8 cellular contexts compared by ENCODE assay signal in the genomic region with DNA sequence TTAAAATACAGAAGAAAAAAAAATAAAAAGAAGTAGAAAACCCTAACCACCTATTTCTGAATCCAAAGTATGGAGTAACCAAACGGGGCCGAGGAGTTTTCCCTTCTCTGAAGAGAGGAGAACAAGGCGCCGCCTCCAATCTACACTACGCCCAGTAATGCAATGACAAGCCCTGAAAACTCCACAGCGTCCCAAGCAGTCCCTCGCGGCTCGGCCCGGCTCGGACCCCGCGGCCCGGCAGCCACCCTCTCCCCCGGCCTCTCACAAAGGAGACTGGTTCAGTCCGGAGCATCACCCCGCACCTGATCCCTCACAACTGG. TPM values are rescaled to one million over a fixed set of nuclear protein-coding genes. Genes with fewer than 3 reads are reported as not detected.
DNase-seq lines count a peak whose midpoint lies in the region; ATAC-seq and TF ChIP-seq lines count a peak whose summit lies in the region.

No MANE protein-coding gene starts in this region.

- H3K9me3 ChIP-seq in right atrium auricular region, result no peaks in the 10 kb centered on the region

- H3K27me3 ChIP-seq in right atrium auricular region, result no peaks in the 10 kb centered on the region

- ATAC-seq in GM18868 (IDR thresholded peaks at IDR 0.05; ENCODE audit: unreplicated experiment), result peak; percentile 18
- ATAC-seq in HG02884 (IDR thresholded peaks at IDR 0.05; ENCODE audit: unreplicated experiment), result peak; percentile 8
- peak; percentile 34 for ATAC-seq in activated CD8-positive, alpha-beta T cell treated with anti-CD3 and anti-CD28 coated beads, Interleukin-2, amount 10 ng/mL, durations not matched to agents 7 days and 5 days

- H3K27ac Mint-ChIP-seq in activated CD8-positive, alpha-beta T cell treated with anti-CD3 and anti-CD28 coated beads, Interleukin-2, amount 10 ng/mL, durations not matched to agents 7 days and 5 days, result peak overlapping the region; percentile 98

- H3K36me3 Mint-ChIP-seq in activated CD8-positive, alpha-beta T cell treated with anti-CD3 and anti-CD28 coated beads, Interleukin-2, amount 10 ng/mL, durations not matched to agents 7 days and 5 days (ENCODE audit: low read depth), result peaks cover 40% of the 10 kb centered on the region

- no peaks in the 10 kb centered on the region for H3K27me3 Mint-ChIP-seq in activated CD8-positive, alpha-beta T cell treated with anti-CD3 and anti-CD28 coated beads, Interleukin-2, amount 10 ng/mL, durations not matched to agents 7 days and 5 days (ENCODE audit: low read depth)

- CTCF ChIA-PET in activated CD8-positive, alpha-beta T cell treated with anti-CD3 and anti-CD28 coated beads, Interleukin-2, amount 10 ng/mL, durations not matched to agents 7 days and 5 days (lab: Charles Lee), result interaction anchor here (0.6 to 4.9 kb wide), 18 partner anchors 10 to 106 kb away, joined by 3 to 53 read pairs (median 4); a partner anchor contains a TSS

- DNase-seq in activated CD8-positive, alpha-beta T cell treated with anti-CD3 and anti-CD28 coated beads, Interleukin-2, amount 10 ng/mL, durations not matched to agents 7 days and 5 days, result no peak
- DNase-seq in right atrium auricular region (ENCODE audit: low spot score) (no peak), NCI-H1417 (lab: John Stamatoyannopoulos, UW) (no peak), SW 1271 (lab: John Stamatoyannopoulos, UW) (no peak), NCI-H1105 treated with DMSO at 0.1 percent for 48 hours (lab: John Stamatoyannopoulos, UW) (no peak)

- H3K36me3 ChIP-seq in right atrium auricular region, result peaks cover 7% of the 10 kb centered on the region

- peaks cover 0 to 20% of the 10 kb centered on the region in 2 donors for H3K4me1 ChIP-seq in right atrium auricular region

- peak overlapping the region; percentile 75 to 83 for H3K4me3 ChIP-seq in right atrium auricular region
- peak overlapping the region; percentile 48 to 86 (median 70) for H3K4me3 ChIP-seq in skin epidermis

- POLR2A ChIA-PET in activated CD8-positive, alpha-beta T cell treated with anti-CD3 and anti-CD28 coated beads, Interleukin-2, amount 10 ng/mL, durations not matched to agents 7 days and 5 days (lab: Charles Lee), result interaction anchor here (0.8 to 5.0 kb wide), 9 partner anchors 10 to 62 kb away, joined by 3 to 65 read pairs (median 4); a partner anchor contains a TSS

- H3K4me1 Mint-ChIP-seq in activated CD8-positive, alpha-beta T cell treated with anti-CD3 and anti-CD28 coated beads, Interleukin-2, amount 10 ng/mL, durations not matched to agents 7 days and 5 days (ENCODE audit: low read depth), result peaks cover 36% of the 10 kb centered on the region

- TF ChIP-seq CTCF in right atrium auricular region (IDR thresholded peaks at IDR 0.05), result no peak

- H3K27ac ChIP-seq in right atrium auricular region (peak overlapping the region; percentile 88 to 95), skin epidermis (peak overlapping the region in 20 of 21 experiments; percentile 76 to 98 (median 94))

- H3K4me3 Mint-ChIP-seq in activated CD8-positive, alpha-beta T cell treated with anti-CD3 and anti-CD28 coated beads, Interleukin-2, amount 10 ng/mL, durations not matched to agents 7 days and 5 days, result peak overlapping the region; percentile 95

- H3K9me3 Mint-ChIP-seq in activated CD8-positive, alpha-beta T cell treated with anti-CD3 and anti-CD28 coated beads, Interleukin-2, amount 10 ng/mL, durations not matched to agents 7 days and 5 days (ENCODE audit: insufficient read depth), result no peaks in the 10 kb centered on the region

RNA-seq across cellular contexts. Expression of a gene that starts 0.4 kb away (rescaled TPM):
- total RNA-seq in activated CD8-positive, alpha-beta T cell treated with anti-CD3 and anti-CD28 coated beads, Interleukin-2, amount 10 ng/mL, durations not matched to agents 7 days and 5 days, result 100 to 1,000 TPM; 116 to 119 TPM
- total RNA-seq in right atrium auricular region, result 10 to 100 TPM; 31.9 to 39.1 TPM

RNA-seq across cellular contexts. Expression of a gene that starts 21.2 kb away (rescaled TPM):
- total RNA-seq in activated CD8-positive, alpha-beta T cell treated with anti-CD3 and anti-CD28 coated beads, Interleukin-2, amount 10 ng/mL, durations not matched to agents 7 days and 5 days, result 10 to 100 TPM; 20.7 to 22.1 TPM
- 10 to 100 TPM; 11.8 to 22.2 TPM for total RNA-seq in right atrium auricular region

RNA-seq across cellular contexts. Expression of a gene that starts 21.4 kb away (rescaled TPM):
- 10 to 100 TPM; 66.2 to 71.1 TPM for total RNA-seq in activated CD8-positive, alpha-beta T cell treated with anti-CD3 and anti-CD28 coated beads, Interleukin-2, amount 10 ng/mL, durations not matched to agents 7 days and 5 days
- 10 to 100 TPM; 40.2 to 40.3 TPM for total RNA-seq in right atrium auricular region

RNA-seq across cellular contexts. Expression of a gene that starts 55.6 kb away (rescaled TPM):
- total RNA-seq in activated CD8-positive, alpha-beta T cell treated with anti-CD3 and anti-CD28 coated beads, Interleukin-2, amount 10 ng/mL, durations not matched to agents 7 days and 5 days, result 10 to 100 TPM; 68.3 to 70.8 TPM
- 10 to 100 TPM; 25.1 to 27.4 TPM for total RNA-seq in right atrium auricular region
